In genomic region chr3:156418428-156418827, GRCh38 we compare ENCODE assay signal across 20 cellular contexts.
"Had no signal": no experiment of that assay in that cellular context is flagged by ENCODE, and none has a peak within 500 bp of the region (broad histone marks: within the 10 kb centered on the region; RNA-seq: fewer than 3 reads in every experiment).

No MANE protein-coding gene starts in this region.

- H3K4me3 ChIP-seq: coronary artery, hepatocyte, prostate gland, sigmoid colon, skin epidermis, upper lobe of left lung, uterus had no signal

- H3K36me3 ChIP-seq: prostate gland, sigmoid colon, upper lobe of left lung, uterus had no signal

- DNase-seq: effector CD4-positive, alpha-beta T cell; endodermal cell; erythroblast; foreskin keratinocyte; kidney; left cardiac atrium; mammary epithelial cell; naive thymus-derived CD4-positive, alpha-beta T cell; nephron progenitor cell; retina; sigmoid colon; stimulated activated CD4-positive, alpha-beta T cell treated with anti-CD3 and anti-CD28 coated beads, Interleukin-2, amount 100 ng/mL, for 24 hours; stimulated activated naive CD4-positive, alpha-beta T cell; upper lobe of left lung; uterus had no signal

- H3K27me3 ChIP-seq: foreskin keratinocyte, hepatocyte, sigmoid colon, upper lobe of left lung, uterus had no signal

- H3K27ac ChIP-seq: coronary artery, foreskin keratinocyte, hepatocyte, parathyroid adenoma, prostate gland, sigmoid colon, skin epidermis, upper lobe of left lung, uterus had no signal

- H3K9me3 ChIP-seq: prostate gland, sigmoid colon, upper lobe of left lung, uterus had no signal

- H3K4me1 ChIP-seq: prostate gland, upper lobe of left lung, uterus had no signal
